10 cellular contexts compared by ENCODE assay signal in the genomic region with DNA sequence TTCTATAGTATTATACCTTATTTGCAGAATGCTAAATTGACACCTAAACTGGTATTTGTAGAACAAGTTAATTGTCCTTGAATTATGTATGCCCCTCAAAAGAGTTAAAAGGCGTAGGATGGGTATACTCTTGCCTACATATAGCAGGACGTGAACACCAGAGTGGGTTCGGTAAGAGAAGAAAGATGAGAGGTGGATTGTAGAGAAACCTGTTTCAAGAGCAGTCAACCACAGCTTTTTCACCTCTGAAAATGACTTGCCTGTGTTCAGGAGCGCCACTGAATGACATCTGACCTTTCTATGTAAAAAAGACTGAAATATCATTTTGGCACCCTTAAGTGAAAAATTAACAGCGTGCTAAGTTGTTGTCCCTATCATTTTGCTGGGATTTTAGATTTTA. TPM values are rescaled to one million over a fixed set of nuclear protein-coding genes. Genes with fewer than 3 reads are reported as not detected.
DNase-seq lines count a peak whose midpoint lies in the region; ATAC-seq and TF ChIP-seq lines count a peak whose summit lies in the region.
"Had no signal": no experiment of that assay in that cellular context is flagged by ENCODE, and none has a peak within 500 bp of the region (broad histone marks: within the 10 kb centered on the region; RNA-seq: fewer than 3 reads in every experiment).

No MANE protein-coding gene starts in this region.

- ATAC-seq in GM18502 (IDR thresholded peaks at IDR 0.05; ENCODE audit: poor library complexity, unreplicated experiment), result peak; percentile 25
- ATAC-seq in GM19467 (IDR thresholded peaks at IDR 0.05; ENCODE audit: unreplicated experiment), result peak; percentile 23
- peak; percentile 17 for ATAC-seq in HG03159 (IDR thresholded peaks at IDR 0.05; ENCODE audit: unreplicated experiment)
- ATAC-seq in WTC11, result no peak
- ATAC-seq: left lobe of liver had no signal

- TF ChIP-seq CTCF in WTC11 (IDR thresholded peaks at IDR 0.05) (no peak), left ventricle myocardium inferior (IDR thresholded peaks at IDR 0.05; ENCODE audit: borderline replicate concordance) (no peak), chondrocyte (IDR thresholded peaks at IDR 0.05) (no peak)

- no peak for DNase-seq in WTC11 (ENCODE audit: low spot score)
- DNase-seq in left ventricle myocardium inferior, result no peak
- DNase-seq in chondrocyte (ENCODE audit: low spot score), result no peak
- no peak for DNase-seq in MG63
- DNase-seq: NCI-H1930 had no signal

- no peaks in the 10 kb centered on the region for H3K27me3 Mint-ChIP-seq in activated naive CD8-positive, alpha-beta T cell
- no peaks in the 10 kb centered on the region for H3K27me3 Mint-ChIP-seq in WTC11 (ENCODE audit: low read depth)
- H3K27me3 Mint-ChIP-seq in chondrocyte (ENCODE audit: low read depth), result no peaks in the 10 kb centered on the region

- H3K4me1 ChIP-seq in left ventricle myocardium inferior, result peaks cover 22% of the 10 kb centered on the region

- H3K9me3 ChIP-seq in left ventricle myocardium inferior (replicated peaks) (no peaks in the 10 kb centered on the region), MG63 (peaks cover 18% of the 10 kb centered on the region)

- H3K4me3 Mint-ChIP-seq in activated naive CD8-positive, alpha-beta T cell, result peak overlapping the region; percentile 68
- H3K4me3 Mint-ChIP-seq in WTC11 (no peak overlapping the region), chondrocyte (ENCODE audit: unreplicated experiment) (no peak overlapping the region)

- no peaks in the 10 kb centered on the region for H3K36me3 Mint-ChIP-seq in activated naive CD8-positive, alpha-beta T cell
- H3K36me3 Mint-ChIP-seq in WTC11, result no peaks in the 10 kb centered on the region
- H3K36me3 Mint-ChIP-seq in chondrocyte (ENCODE audit: low read depth), result peaks cover 3% of the 10 kb centered on the region

- H3K9me3 Mint-ChIP-seq in activated naive CD8-positive, alpha-beta T cell (ENCODE audit: low read depth), result no peaks in the 10 kb centered on the region
- no peaks in the 10 kb centered on the region for H3K9me3 Mint-ChIP-seq in WTC11
- no peaks in the 10 kb centered on the region for H3K9me3 Mint-ChIP-seq in chondrocyte (ENCODE audit: low read depth)

- peak overlapping the region; percentile 86 for H3K27ac Mint-ChIP-seq in activated naive CD8-positive, alpha-beta T cell
- no peak overlapping the region for H3K27ac Mint-ChIP-seq in WTC11
- no peak overlapping the region for H3K27ac Mint-ChIP-seq in chondrocyte (ENCODE audit: unreplicated experiment)

- intact Hi-C loops in left ventricle myocardium inferior (cut with micrococcal nuclease), result loop anchor here (10.0 kb wide), 1 partner anchor 50 kb away; no protein-coding TSS in a partner anchor

- POLR2A ChIA-PET in WTC11 (lab: Charles Lee), result no interaction called here

- CTCF ChIA-PET in WTC11 (lab: Charles Lee), result no interaction called here

- no peaks in the 10 kb centered on the region for H3K27me3 ChIP-seq in left ventricle myocardium inferior (ENCODE audit: low read depth)
- H3K27me3 ChIP-seq in MG63, result no peaks in the 10 kb centered on the region

- H3K4me1 Mint-ChIP-seq in activated naive CD8-positive, alpha-beta T cell (ENCODE audit: low read depth), result peaks cover 40% of the 10 kb centered on the region
- H3K4me1 Mint-ChIP-seq in WTC11 (peaks cover 22% of the 10 kb centered on the region), chondrocyte (ENCODE audit: low read depth) (peaks cover 28% of the 10 kb centered on the region)

- no peaks in the 10 kb centered on the region for H3K36me3 ChIP-seq in left ventricle myocardium inferior
- peaks cover 6% of the 10 kb centered on the region for H3K36me3 ChIP-seq in MG63

- H3K4me3 ChIP-seq in left ventricle myocardium inferior, result no peak overlapping the region
- no peak overlapping the region for H3K4me3 ChIP-seq in MG63

- no peak overlapping the region for H3K27ac ChIP-seq in left ventricle myocardium inferior (replicated peaks)

TF ChIP-seq in WTC11, 78 proteins besides CTCF, POLR2A, EP300 and RAD21 (continues in another document):
- no peak for TF ChIP-seq RELA (CRISPR knock-in tag; IDR thresholded peaks at IDR 0.05; ENCODE audit: borderline replicate concordance)
- no peak for TF ChIP-seq ZNF671 (CRISPR knock-in tag; IDR thresholded peaks at IDR 0.05)
- TF ChIP-seq ELF4 (CRISPR knock-in tag; IDR thresholded peaks at IDR 0.05; ENCODE audit: low read depth), result no peak
- TF ChIP-seq, protein P1, sequence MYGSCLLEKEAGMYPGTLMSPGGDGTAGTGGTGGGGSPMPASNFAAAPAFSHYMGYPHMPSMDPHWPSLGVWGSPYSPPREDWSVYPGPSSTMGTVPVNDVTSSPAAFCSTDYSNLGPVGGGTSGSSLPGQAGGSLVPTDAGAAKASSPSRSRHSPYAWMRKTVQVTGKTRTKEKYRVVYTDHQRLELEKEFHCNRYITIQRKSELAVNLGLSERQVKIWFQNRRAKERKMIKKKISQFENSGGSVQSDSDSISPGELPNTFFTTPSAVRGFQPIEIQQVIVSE (CRISPR knock-in tag; IDR thresholded peaks at IDR 0.05; ENCODE audit: borderline replicate concordance), result no peak
- TF ChIP-seq NFYB (CRISPR knock-in tag; conservative IDR thresholded peaks at IDR 0.05; ENCODE audit: low read depth), result no peak
- no peak for TF ChIP-seq ERG (CRISPR knock-in tag; IDR thresholded peaks at IDR 0.05)
- TF ChIP-seq, protein P2, sequence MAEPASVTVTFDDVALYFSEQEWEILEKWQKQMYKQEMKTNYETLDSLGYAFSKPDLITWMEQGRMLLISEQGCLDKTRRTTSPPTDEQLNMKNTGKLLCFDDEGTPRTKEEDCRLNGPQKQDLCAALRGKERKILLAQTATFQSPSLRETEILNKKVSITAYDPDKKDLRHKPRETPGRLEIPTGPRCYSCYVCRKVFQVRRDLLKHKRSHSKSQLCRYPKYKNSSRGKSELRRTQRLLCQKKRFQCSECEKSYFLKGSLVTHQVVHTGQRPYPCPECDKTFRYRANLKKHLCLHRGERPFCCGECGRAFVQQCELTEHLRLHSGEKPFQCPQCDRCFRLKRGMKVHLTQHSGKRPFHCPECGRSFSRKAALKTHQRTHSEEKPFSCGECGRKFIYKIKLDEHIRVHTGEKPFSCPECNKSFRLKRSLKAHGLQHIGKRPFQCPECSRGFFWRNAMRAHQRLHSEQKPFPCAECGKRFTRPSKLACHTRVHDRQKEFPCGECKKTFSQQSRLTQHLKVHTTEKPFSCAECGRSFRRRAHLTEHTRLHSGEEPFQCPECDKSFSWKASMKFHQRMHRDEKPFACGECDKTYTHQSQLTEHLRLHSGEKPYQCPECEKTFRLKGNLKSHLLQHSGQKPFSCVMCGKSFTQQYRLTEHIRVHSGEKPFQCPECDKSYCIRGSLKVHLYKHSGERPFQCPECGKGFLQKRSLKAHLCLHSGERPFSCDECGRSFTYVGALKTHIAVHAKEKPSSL (CRISPR knock-in tag; conservative IDR thresholded peaks at IDR 0.05), result no peak
- TF ChIP-seq, protein P3, sequence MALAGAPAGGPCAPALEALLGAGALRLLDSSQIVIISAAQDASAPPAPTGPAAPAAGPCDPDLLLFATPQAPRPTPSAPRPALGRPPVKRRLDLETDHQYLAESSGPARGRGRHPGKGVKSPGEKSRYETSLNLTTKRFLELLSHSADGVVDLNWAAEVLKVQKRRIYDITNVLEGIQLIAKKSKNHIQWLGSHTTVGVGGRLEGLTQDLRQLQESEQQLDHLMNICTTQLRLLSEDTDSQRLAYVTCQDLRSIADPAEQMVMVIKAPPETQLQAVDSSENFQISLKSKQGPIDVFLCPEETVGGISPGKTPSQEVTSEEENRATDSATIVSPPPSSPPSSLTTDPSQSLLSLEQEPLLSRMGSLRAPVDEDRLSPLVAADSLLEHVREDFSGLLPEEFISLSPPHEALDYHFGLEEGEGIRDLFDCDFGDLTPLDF (CRISPR knock-in tag; IDR thresholded peaks at IDR 0.05), result no peak
- no peak for TF ChIP-seq IRF1 (CRISPR knock-in tag; IDR thresholded peaks at IDR 0.05)
- TF ChIP-seq, protein P4, sequence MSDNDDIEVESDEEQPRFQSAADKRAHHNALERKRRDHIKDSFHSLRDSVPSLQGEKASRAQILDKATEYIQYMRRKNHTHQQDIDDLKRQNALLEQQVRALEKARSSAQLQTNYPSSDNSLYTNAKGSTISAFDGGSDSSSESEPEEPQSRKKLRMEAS (CRISPR knock-in tag; IDR thresholded peaks at IDR 0.05), result no peak
- TF ChIP-seq HMGXB4 (CRISPR knock-in tag; IDR thresholded peaks at IDR 0.05), result no peak
- no peak for TF ChIP-seq KAT7 (CRISPR knock-in tag; IDR thresholded peaks at IDR 0.05; ENCODE audit: borderline replicate concordance)
- no peak for TF ChIP-seq TP53 (CRISPR knock-in tag; IDR thresholded peaks at IDR 0.05)

RNA-seq across cellular contexts. Expression of gene RTN4, which starts 4.2 kb away (rescaled TPM):
- total RNA-seq in WTC11 (2021) (175 to 202 TPM (median 178 TPM) in 3 replicates), left ventricle myocardium inferior (105 TPM), chondrocyte (560 to 819 TPM (median 766 TPM) in 3 replicates)
- total RNA-seq in MG63 (2014; rRNA removed; shearing (Covaris generic); ENCODE audit: low replicate concordance), result 304 and 433 TPM in 2 replicates
